In genomic region chr14:52599974-52600373, GRCh38 we compare ENCODE assay signal across 38 cellular contexts. TPM values are rescaled to one million over a fixed set of nuclear protein-coding genes. Genes with fewer than 3 reads are reported as not detected.
"Had no signal": no experiment of that assay in that cellular context is flagged by ENCODE, and none has a peak within 500 bp of the region (broad histone marks: within the 10 kb centered on the region; RNA-seq: fewer than 3 reads in every experiment).

No MANE protein-coding gene starts in this region.

- H3K36me3 ChIP-seq: ascending aorta, cardiac muscle cell had no signal

- H3K27me3 ChIP-seq: ascending aorta, cardiac muscle cell had no signal

- H3K4me1 Mint-ChIP-seq: activated naive CD4-positive, alpha-beta T cell treated with anti-CD3 and anti-CD28 coated beads, Interleukin-2, amount 50 U/mL, for 24 hours; activated naive CD8-positive, alpha-beta T cell treated with anti-CD3 and anti-CD28 coated beads, Interleukin-2, amount 50 U/mL, for 24 hours; activated T-helper 17 cell treated with anti-CD3 and anti-CD28 coated beads, Interleukin-2, amount 50 U/mL, for 72 hours; brain; central memory CD8-positive, alpha-beta T cell had no signal

- ATAC-seq: activated CD8-positive, alpha-beta T cell treated with anti-CD3 and anti-CD28 coated beads for 36 hours; activated naive CD8-positive, alpha-beta T cell treated with anti-CD3 and anti-CD28 coated beads, Interleukin-2, amount 50 U/mL, for 24 hours; activated T-cell treated with anti-CD3 and anti-CD28 coated beads, Interleukin-2, amount 50 U/mL, for 4 hours; activated T-cell treated with anti-CD3 and anti-CD28 coated beads, Interleukin-2, amount 50 U/mL, for 72 hours; activated T-helper 17 cell treated with anti-CD3 and anti-CD28 coated beads, Interleukin-2, amount 50 U/mL, for 72 hours had no signal

- H3K9me3 Mint-ChIP-seq: activated T-helper 1 cell treated with anti-CD3 and anti-CD28 coated beads, Interleukin-12 subunit alpha, Interleukin-12 subunit beta, Interleukin-2, Interleukin-4 antibody, amounts not matched to agents 30 ng/mL and 10 ng/mL and 1 ng/mL, durations not matched to agents 14 hours and 24 hours and 36 hours; T-helper 1 cell treated with Interleukin-12 subunit alpha and Interleukin-12 subunit beta and Interleukin-4 antibody, amounts not matched to agents 30 μg/mL and 1 μg/mL, for 36 hours; T-helper 2 cell treated with Interferon-gamma antibody and Interleukin-4, amounts not matched to agents 5 μg/mL and 100 μg/mL, for 36 hours had no signal

- H3K4me3 Mint-ChIP-seq: activated B cell treated with CpG ODN at 0.5 μM for 24 hours; activated CD4-positive, alpha-beta memory T cell treated with anti-CD3 and anti-CD28 coated beads for 36 hours; activated CD4-positive, alpha-beta T cell treated with anti-CD3 and anti-CD28 coated beads, Interleukin-2, amount 10 ng/mL, durations not matched to agents 24 days and 14 days; activated CD8-positive, alpha-beta T cell treated with anti-CD3 and anti-CD28 coated beads for 36 hours; activated naive CD4-positive, alpha-beta T cell treated with anti-CD3 and anti-CD28 coated beads, Interleukin-2, amount 10 ng/mL, durations not matched to agents 7 days and 5 days; activated naive CD4-positive, alpha-beta T cell treated with anti-CD3 and anti-CD28 coated beads, Interleukin-2, amount 50 U/mL, for 24 hours; activated naive CD8-positive, alpha-beta T cell; activated naive CD8-positive, alpha-beta T cell treated with anti-CD3 and anti-CD28 coated beads, Interleukin-2, amount 10 ng/mL, durations not matched to agents 7 days and 5 days; activated naive CD8-positive, alpha-beta T cell treated with anti-CD3 and anti-CD28 coated beads, Interleukin-2, amount 50 U/mL, for 24 hours; activated T-cell treated with anti-CD3 and anti-CD28 coated beads, Interleukin-2, amount 50 U/mL, for 4 hours; activated T-cell treated with anti-CD3 and anti-CD28 coated beads, Interleukin-2, amount 50 U/mL, for 72 hours; activated T-helper 1 cell treated with anti-CD3 and anti-CD28 coated beads, Interleukin-12 subunit alpha, Interleukin-12 subunit beta, Interleukin-2, Interleukin-4 antibody, amounts not matched to agents 30 ng/mL and 10 ng/mL and 1 ng/mL, durations not matched to agents 14 hours and 24 hours and 36 hours; activated T-helper 17 cell treated with anti-CD3 and anti-CD28 coated beads, Interleukin-2, amount 50 U/mL, for 72 hours; brain; central memory CD8-positive, alpha-beta T cell; T-helper 1 cell treated with Interleukin-12 subunit alpha and Interleukin-12 subunit beta and Interleukin-4 antibody, amounts not matched to agents 30 μg/mL and 1 μg/mL, for 36 hours; T-helper 2 cell treated with Interferon-gamma antibody and Interleukin-4, amounts not matched to agents 5 μg/mL and 100 μg/mL, for 36 hours had no signal

- H3K27ac Mint-ChIP-seq: activated B cell treated with CpG ODN at 0.5 μM for 24 hours; activated CD4-positive, alpha-beta memory T cell treated with anti-CD3 and anti-CD28 coated beads for 36 hours; activated CD4-positive, alpha-beta T cell treated with anti-CD3 and anti-CD28 coated beads, Interleukin-2, amount 10 ng/mL, durations not matched to agents 24 days and 14 days; activated CD8-positive, alpha-beta T cell treated with anti-CD3 and anti-CD28 coated beads for 36 hours; activated naive CD4-positive, alpha-beta T cell treated with anti-CD3 and anti-CD28 coated beads, Interleukin-2, amount 10 ng/mL, durations not matched to agents 7 days and 5 days; activated naive CD4-positive, alpha-beta T cell treated with anti-CD3 and anti-CD28 coated beads, Interleukin-2, amount 50 U/mL, for 24 hours; activated naive CD8-positive, alpha-beta T cell; activated naive CD8-positive, alpha-beta T cell treated with anti-CD3 and anti-CD28 coated beads, Interleukin-2, amount 10 ng/mL, durations not matched to agents 7 days and 5 days; activated naive CD8-positive, alpha-beta T cell treated with anti-CD3 and anti-CD28 coated beads, Interleukin-2, amount 50 U/mL, for 24 hours; activated T-cell treated with anti-CD3 and anti-CD28 coated beads, Interleukin-2, amount 50 U/mL, for 72 hours; activated T-helper 1 cell treated with anti-CD3 and anti-CD28 coated beads, Interleukin-12 subunit alpha, Interleukin-12 subunit beta, Interleukin-2, Interleukin-4 antibody, amounts not matched to agents 30 ng/mL and 10 ng/mL and 1 ng/mL, durations not matched to agents 14 hours and 24 hours and 36 hours; activated T-helper 17 cell treated with anti-CD3 and anti-CD28 coated beads, Interleukin-2, amount 50 U/mL, for 72 hours; brain; T-helper 1 cell treated with Interleukin-12 subunit alpha and Interleukin-12 subunit beta and Interleukin-4 antibody, amounts not matched to agents 30 μg/mL and 1 μg/mL, for 36 hours; T-helper 2 cell treated with Interferon-gamma antibody and Interleukin-4, amounts not matched to agents 5 μg/mL and 100 μg/mL, for 36 hours had no signal

- H3K27me3 Mint-ChIP-seq: activated CD4-positive, alpha-beta memory T cell treated with anti-CD3 and anti-CD28 coated beads for 36 hours; activated CD8-positive, alpha-beta T cell treated with anti-CD3 and anti-CD28 coated beads for 36 hours; activated naive CD4-positive, alpha-beta T cell treated with anti-CD3 and anti-CD28 coated beads, Interleukin-2, amount 50 U/mL, for 24 hours; activated T-helper 17 cell treated with anti-CD3 and anti-CD28 coated beads, Interleukin-2, amount 50 U/mL, for 72 hours; brain had no signal

- FAIRE-seq: bronchial epithelial cell, TTC549 had no signal

- H3K4me3 ChIP-seq: ascending aorta, cardiac muscle cell had no signal

- H3K36me3 Mint-ChIP-seq: activated CD4-positive, alpha-beta memory T cell treated with anti-CD3 and anti-CD28 coated beads for 36 hours; activated naive CD4-positive, alpha-beta T cell treated with anti-CD3 and anti-CD28 coated beads, Interleukin-2, amount 10 ng/mL, durations not matched to agents 7 days and 5 days had no signal

- DNase-seq: activated B cell treated with CpG ODN at 0.5 μM for 24 hours; activated CD4-positive, alpha-beta memory T cell treated with anti-CD3 and anti-CD28 coated beads for 36 hours; activated CD4-positive, alpha-beta T cell treated with anti-CD3 and anti-CD28 coated beads for 4 hours; activated CD4-positive, alpha-beta T cell treated with anti-CD3 and anti-CD28 coated beads, Interleukin-2, amount 50 U/mL, for 1 hour; activated CD4-positive, alpha-beta T cell treated with anti-CD3 and anti-CD28 coated beads, Interleukin-2, amount 50 U/mL, for 4 hours; activated CD4-positive, CD25-positive, alpha-beta regulatory T cell treated with anti-CD3 and anti-CD28 coated beads, Interleukin-2, amount 50 U/mL, for 72 hours; activated CD8-positive, alpha-beta memory T cell treated with anti-CD3 and anti-CD28 coated beads, Interleukin-2, amount 50 U/mL, for 4 hours; activated CD8-positive, alpha-beta T cell treated with anti-CD3 and anti-CD28 coated beads for 36 hours; activated effector memory CD4-positive, alpha-beta T cell treated with Interleukin-2 at 50 U/mL for 16 hours; activated gamma-delta T cell; activated naive CD4-positive, alpha-beta T cell treated with anti-CD3 and anti-CD28 coated beads, Interleukin-2, amount 10 ng/mL, durations not matched to agents 7 days and 5 days; activated naive CD4-positive, alpha-beta T cell treated with Interleukin-2 at 50 U/mL for 16 hours; activated naive CD8-positive, alpha-beta T cell treated with anti-CD3 and anti-CD28 coated beads, Interleukin-2, amount 10 ng/mL, durations not matched to agents 7 days and 5 days; activated naive CD8-positive, alpha-beta T cell treated with anti-CD3 and anti-CD28 coated beads, Interleukin-2, amount 50 U/mL, for 24 hours; activated T-cell treated with anti-CD3 and anti-CD28 coated beads for 4 hours; activated T-cell treated with anti-CD3 and anti-CD28 coated beads, Interleukin-2, amount 50 U/mL, for 1 hour; activated T-cell treated with anti-CD3 and anti-CD28 coated beads, Interleukin-2, amount 50 U/mL, for 4 hours; activated T-cell treated with anti-CD3 and anti-CD28 coated beads, Interleukin-2, amount 50 U/mL, for 72 hours; amygdala; anterior cingulate cortex; caudate nucleus; cerebellar nuclear complex; T-helper 2 cell; T-helper 9 cell had no signal

- H3K27ac ChIP-seq: ascending aorta, cardiac muscle cell, VCaP had no signal

- H3K4me1 ChIP-seq: ascending aorta had no signal

RNA-seq across cellular contexts. Expression of gene GPR137C, which starts 47.3 kb away (rescaled TPM):
- total RNA-seq: ascending aorta had no signal
